17 cellular contexts compared by ENCODE assay signal in genomic region chr12:27984275-27984674, GRCh38. TPM values are rescaled to one million over a fixed set of nuclear protein-coding genes. Genes with fewer than 3 reads are reported as not detected.
DNase-seq lines count a peak whose midpoint lies in the region; ATAC-seq and TF ChIP-seq lines count a peak whose summit lies in the region.
"Had no signal": no experiment of that assay in that cellular context is flagged by ENCODE, and none has a peak within 500 bp of the region (broad histone marks: within the 10 kb centered on the region; RNA-seq: fewer than 3 reads in every experiment).

No MANE protein-coding gene starts in this region.

- TF ChIP-seq CTCF in HFFc6 (IDR thresholded peaks at IDR 0.05) (no peak), fibroblast of lung (conservative IDR thresholded peaks at IDR 0.05 in 1 of 2, IDR thresholded peaks at IDR 0.05 in 1 of 2; ENCODE audit: low read depth in 1 of 2, low read length in 2 of 2) (no peak), smooth muscle cell (IDR thresholded peaks at IDR 0.05; ENCODE audit: borderline replicate concordance, insufficient read depth, poor library complexity, severe bottlenecking) (no peak), lower leg skin (IDR thresholded peaks at IDR 0.05) (no peak)

- H3K27me3 Mint-ChIP-seq in HFFc6 (ENCODE audit: insufficient read depth) = no peaks in the 10 kb centered on the region

- H3K4me3 Mint-ChIP-seq in HFFc6 = 0 out of 2 replicates have a peak overlapping the region, but pooled peaks have one; percentile 7
- H3K4me3 Mint-ChIP-seq: activated naive CD4-positive, alpha-beta T cell treated with anti-CD3 and anti-CD28 coated beads for 36 hours; central memory CD8-positive, alpha-beta T cell; naive thymus-derived CD8-positive, alpha-beta T cell had no signal

- no peak overlapping the region for H3K9ac ChIP-seq in fibroblast of lung (ENCODE audit: insufficient read depth, low read length)
- H3K9ac ChIP-seq in smooth muscle cell (ENCODE audit: low read depth) = peak overlapping the region; percentile 87

- H3K4me1 Mint-ChIP-seq in HFFc6 (ENCODE audit: low read depth) = peaks cover 57% of the 10 kb centered on the region
- H3K4me1 Mint-ChIP-seq: central memory CD8-positive, alpha-beta T cell; naive thymus-derived CD8-positive, alpha-beta T cell had no signal

- H3K9me3 ChIP-seq in fibroblast of lung (ENCODE audit: control insufficient read depth, insufficient read depth, low read depth, low read length) (no peaks in the 10 kb centered on the region), smooth muscle cell (replicated peaks; ENCODE audit: low read depth) (no peaks in the 10 kb centered on the region)
- H3K9me3 ChIP-seq: left lung, right atrium auricular region, tibial nerve had no signal

- peaks cover 2% of the 10 kb centered on the region for H3K4me1 ChIP-seq in fibroblast of lung (ENCODE audit: control insufficient read depth, extremely low read depth, insufficient read depth, low read length)
- peaks cover 5% of the 10 kb centered on the region for H3K4me1 ChIP-seq in smooth muscle cell (ENCODE audit: low read depth)
- H3K4me1 ChIP-seq: left lung, right atrium auricular region, tibial nerve had no signal

- H3K36me3 ChIP-seq in fibroblast of lung (ENCODE audit: control insufficient read depth, insufficient read depth, low read length) (no peaks in the 10 kb centered on the region), smooth muscle cell (ENCODE audit: low read depth) (no peaks in the 10 kb centered on the region)
- H3K36me3 ChIP-seq: left lung, right atrium auricular region, tibial nerve had no signal

- DNase-seq in HFFc6 = peak; percentile 97
- DNase-seq in fibroblast of lung (ENCODE audit: low read depth in 2 of 2) = peak; percentile 39 to 94
- no peak for DNase-seq in smooth muscle cell (lab: John Stamatoyannopoulos, UW; ENCODE audit: unreplicated experiment)
- DNase-seq in activated T-cell treated with anti-CD3 and anti-CD28 coated beads for 4 hours = no peak
- no peak for DNase-seq in ACHN
- no peak for DNase-seq in lower leg skin (ENCODE audit: low spot score in 2 of 2)
- DNase-seq: activated CD4-positive, CD25-positive, alpha-beta regulatory T cell treated with anti-CD3 and anti-CD28 coated beads, Interleukin-2, amount 50 U/mL, for 72 hours; activated CD8-positive, alpha-beta memory T cell treated with anti-CD3 and anti-CD28 coated beads, Interleukin-2, amount 50 U/mL, for 4 hours; activated naive CD4-positive, alpha-beta T cell treated with anti-CD3 and anti-CD28 coated beads for 36 hours; left lung; naive thymus-derived CD8-positive, alpha-beta T cell; stimulated activated CD4-positive, alpha-beta T cell treated with anti-CD3 and anti-CD28 coated beads, Interleukin-2, amount 100 ng/mL, for 24 hours had no signal

- H3K27ac ChIP-seq in fibroblast of lung (ENCODE audit: insufficient read depth, low read length) (no peak overlapping the region), smooth muscle cell (ENCODE audit: low read depth) (peak overlapping the region; percentile 95)
- H3K27ac ChIP-seq: hepatocyte, left lung, right atrium auricular region, tibial nerve had no signal

- peak; percentile 61 for ATAC-seq in SK-N-SH treated with all-trans-retinoic acid at 6 μM for 48 hours
- ATAC-seq: left lung; naive thymus-derived CD8-positive, alpha-beta T cell had no signal

- H3F3A ChIP-seq in smooth muscle cell (ENCODE audit: low read depth) = no peaks in the 10 kb centered on the region

- H3K79me2 ChIP-seq in fibroblast of lung (ENCODE audit: control insufficient read depth, insufficient read depth, low read length) (no peaks in the 10 kb centered on the region), smooth muscle cell (ENCODE audit: low read depth) (no peaks in the 10 kb centered on the region)
- H3K79me2 ChIP-seq: hepatocyte had no signal

- H2AFZ ChIP-seq in fibroblast of lung (ENCODE audit: low read length) (no peak overlapping the region), smooth muscle cell (ENCODE audit: low read depth) (no peak overlapping the region)
- H2AFZ ChIP-seq: hepatocyte had no signal

- H3K4me3 ChIP-seq in fibroblast of lung (replicated peaks in 1 of 4; ENCODE audit: control extremely low read depth in 1 of 4, insufficient read depth in 1 of 4, low read depth in 3 of 4, low read length in 4 of 4) (no peak overlapping the region), smooth muscle cell (no peak overlapping the region), lower leg skin (ENCODE audit: low read depth, poor library complexity, severe bottlenecking) (no peak overlapping the region)
- H3K4me3 ChIP-seq: hepatocyte, left lung, right atrium auricular region, tibial nerve had no signal

- H4K20me1 ChIP-seq in fibroblast of lung (ENCODE audit: control insufficient read depth, extremely low read depth, insufficient read depth, low read length) (no peaks in the 10 kb centered on the region), smooth muscle cell (ENCODE audit: low read depth) (no peaks in the 10 kb centered on the region)

- WGBS in smooth muscle cell (ENCODE audit: low lambda C conversion rate) = 39% methylated on average over 2 of the region's 2 CpGs
- WGBS in lower leg skin, 2 donors = 79 to 82% methylated on average over 2 of the region's 2 CpGs

- intact Hi-C loops in lower leg skin (cut with DNase I; ENCODE audit: low total_unique reads) = no loop called here

- TF ChIP-seq POLR2A in lower leg skin (IDR thresholded peaks at IDR 0.05) = no peak

- H3K27ac Mint-ChIP-seq in HFFc6 = peak overlapping the region; percentile 75
- H3K27ac Mint-ChIP-seq: activated naive CD4-positive, alpha-beta T cell treated with anti-CD3 and anti-CD28 coated beads for 36 hours; naive thymus-derived CD8-positive, alpha-beta T cell had no signal

- in situ Hi-C loops in ACHN (cut with HindIII; ENCODE audit: low pct_ligation_motif_present, low pct_unique_long_range_greater_than_20kb, low sequenced_read_pairs) = no loop called here

- H3K9me3 Mint-ChIP-seq in HFFc6 = no peaks in the 10 kb centered on the region
- H3K9me3 Mint-ChIP-seq: activated naive CD4-positive, alpha-beta T cell treated with anti-CD3 and anti-CD28 coated beads for 36 hours; central memory CD8-positive, alpha-beta T cell had no signal

- H3K27me3 ChIP-seq in fibroblast of lung (ENCODE audit: control insufficient read depth, insufficient read depth, low read length) = no peaks in the 10 kb centered on the region
- no peaks in the 10 kb centered on the region for H3K27me3 ChIP-seq in smooth muscle cell (ENCODE audit: low read depth)
- H3K27me3 ChIP-seq: right atrium auricular region, tibial nerve had no signal

- no peak overlapping the region for H3K4me2 ChIP-seq in fibroblast of lung (ENCODE audit: extremely low read depth, insufficient read depth, low read length)
- peak overlapping the region; percentile 65 for H3K4me2 ChIP-seq in smooth muscle cell
- H3K4me2 ChIP-seq: hepatocyte had no signal

- no peaks in the 10 kb centered on the region for H3K36me3 Mint-ChIP-seq in HFFc6 (ENCODE audit: low read depth)
- H3K36me3 Mint-ChIP-seq: naive thymus-derived CD8-positive, alpha-beta T cell had no signal

TF ChIP-seq in SK-N-SH treated with all-trans-retinoic acid at 6 μM for 48 hours, 23 proteins besides CTCF, POLR2A, EP300 and RAD21 (continues in another document):
- TF ChIP-seq ZNF565 (CRISPR knock-in tag; conservative IDR thresholded peaks at IDR 0.05; ENCODE audit: low read depth) = no peak
- TF ChIP-seq SNAI2 (CRISPR knock-in tag; IDR thresholded peaks at IDR 0.05) = no peak
- no peak for TF ChIP-seq TCF4 (CRISPR knock-in tag; IDR thresholded peaks at IDR 0.05; ENCODE audit: borderline replicate concordance)
- no peak for TF ChIP-seq OSR1 (CRISPR knock-in tag; IDR thresholded peaks at IDR 0.05)
- TF ChIP-seq CSRNP3 (CRISPR knock-in tag; IDR thresholded peaks at IDR 0.05) = no peak
- TF ChIP-seq TSHZ2 (CRISPR knock-in tag; IDR thresholded peaks at IDR 0.05) = no peak

RNA-seq across cellular contexts. Expression of gene PTHLH, which starts 11.7 kb away (rescaled TPM):
- 1 to 10 TPM in 3 of 6 experiments, under 1 TPM in 3; 0.59 to 1.3 (median 1.0) TPM for total RNA-seq in HFFc6 (2021; fragmentation: NEBNext Ultra II Directional; extraction: Animal tissue kit (Norgen Biotek cat#: 25700))
- 0.26 and 1.8 TPM in 2 replicates for total RNA-seq in fibroblast of lung
- polyA plus RNA-seq in fibroblast of lung = 0.90 and 1.1 TPM in 2 replicates
- 0.89 and 1.1 TPM in 2 replicates for polyA plus RNA-seq in fibroblast of lung (2012)
- polyA minus RNA-seq in fibroblast of lung (ENCODE audit: low replicate concordance) = 1.1 TPM in 1 of 2 replicates, not detected in the other
- total RNA-seq in smooth muscle cell = 155 and 181 TPM in 2 replicates
- 58.0 and 177 TPM in 2 replicates for polyA plus RNA-seq in smooth muscle cell
- 1 to 10 TPM; 1.4 to 3.0 (median 2.1) TPM for total RNA-seq in lower leg skin
- total RNA-seq: activated naive CD4-positive, alpha-beta T cell treated with anti-CD3 and anti-CD28 coated beads for 36 hours; naive thymus-derived CD8-positive, alpha-beta T cell had no signal
- polyA plus RNA-seq: naive thymus-derived CD8-positive, alpha-beta T cell had no signal

Comparison
In these comparisons a context has a peak if more than half of its experiments do, and no peak if none do; other contexts are left out.
1. DNase-seq: peak in HFFc6 (single experiment) and fibroblast of lung (2 of 2); none in smooth muscle cell (single experiment), activated T-cell treated with anti-CD3 and anti-CD28 coated beads for 4 hours (single experiment), ACHN (single experiment) and lower leg skin (0 of 2).
2. RNA of gene PTHLH, which starts 11.7 kb away (total RNA-seq): 155 to 181 TPM in smooth muscle cell; 1.4 to 3.0 TPM in lower leg skin, 0.26 to 1.8 TPM in fibroblast of lung and 0.59 to 1.3 TPM in HFFc6; every median in the first group is over 10 times any median in the second.